15 cellular contexts compared by ENCODE assay signal in genomic region chr1:3692593-3692992, GRCh38. TPM values are rescaled to one million over a fixed set of nuclear protein-coding genes. Genes with fewer than 3 reads are reported as not detected.
A peak's percentile ranks its signal among the peaks of the same experiment; 100 is the strongest.
DNase-seq lines count a peak whose midpoint lies in the region; ATAC-seq lines count a peak whose summit lies in the region.
"Had no signal": no experiment of that assay in that cellular context is flagged by ENCODE, and none has a peak within 500 bp of the region (broad histone marks: within the 10 kb centered on the region; RNA-seq: fewer than 3 reads in every experiment).

No MANE protein-coding gene starts in this region.

- no peaks in the 10 kb centered on the region for H3K9me3 Mint-ChIP-seq in natural killer cell treated with Interleukin-12 subunit alpha and Interleukin-12 subunit beta and Interleukin-15 and Interleukin-18, amount 100 ng/mL, for 72 hours
- H3K9me3 Mint-ChIP-seq: CD4-positive, alpha-beta memory T cell had no signal

- no peaks in the 10 kb centered on the region for H3K36me3 ChIP-seq in BLaER1 treated with 17β-estradiol and CSF1 and Interleukin-3, amounts not matched to agents 10 nM and 100 nM

- peak overlapping the region in 4 of 11 experiments; percentile 2 to 68 (median 42); a peak in 3 of 22 replicates for H3K27ac ChIP-seq in BLaER1 treated with 17β-estradiol and CSF1 and Interleukin-3, amounts not matched to agents 10 nM and 100 nM
- H3K27ac ChIP-seq: HL-60 had no signal

- no peaks in the 10 kb centered on the region for H4K20me1 ChIP-seq in BLaER1 treated with 17β-estradiol and CSF1 and Interleukin-3, amounts not matched to agents 10 nM and 100 nM

- no peak overlapping the region for H3K4me3 Mint-ChIP-seq in natural killer cell treated with Interleukin-12 subunit alpha and Interleukin-12 subunit beta and Interleukin-15 and Interleukin-18, amount 100 ng/mL, for 72 hours
- H3K4me3 Mint-ChIP-seq: CD4-positive, alpha-beta memory T cell had no signal

- peaks cover 0 to 10% (median 6%) of the 10 kb centered on the region in 11 experiments; a peak in 9 of 22 replicates for H3K27me3 ChIP-seq in BLaER1 treated with 17β-estradiol and CSF1 and Interleukin-3, amounts not matched to agents 10 nM and 100 nM

- peak overlapping the region; percentile 31 to 97 (median 91) for H3K4me2 ChIP-seq in BLaER1 treated with 17β-estradiol and CSF1 and Interleukin-3, amounts not matched to agents 10 nM and 100 nM

- H3K27me3 Mint-ChIP-seq in natural killer cell treated with Interleukin-12 subunit alpha and Interleukin-12 subunit beta and Interleukin-15 and Interleukin-18, amount 100 ng/mL, for 72 hours = peaks cover 0 to 3% of the 10 kb centered on the region in 2 donors

- H3K4me3 ChIP-seq in BLaER1 treated with 17β-estradiol and CSF1 and Interleukin-3, amounts not matched to agents 10 nM and 100 nM = no peak overlapping the region
- H3K4me3 ChIP-seq: K562 had no signal

- peaks cover 0 to 5% of the 10 kb centered on the region in 2 donors for H3K4me1 Mint-ChIP-seq in natural killer cell treated with Interleukin-12 subunit alpha and Interleukin-12 subunit beta and Interleukin-15 and Interleukin-18, amount 100 ng/mL, for 72 hours (ENCODE audit: low read depth in 2 of 2)

- H3K36me3 Mint-ChIP-seq in natural killer cell treated with Interleukin-12 subunit alpha and Interleukin-12 subunit beta and Interleukin-15 and Interleukin-18, amount 100 ng/mL, for 72 hours = no peaks in the 10 kb centered on the region
- H3K36me3 Mint-ChIP-seq: CD4-positive, alpha-beta memory T cell had no signal

- no peak overlapping the region for H3K27ac Mint-ChIP-seq in natural killer cell treated with Interleukin-12 subunit alpha and Interleukin-12 subunit beta and Interleukin-15 and Interleukin-18, amount 100 ng/mL, for 72 hours
- H3K27ac Mint-ChIP-seq: CD4-positive, alpha-beta memory T cell had no signal

- no peak for ATAC-seq in natural killer cell treated with Interleukin-12 subunit alpha and Interleukin-12 subunit beta and Interleukin-15 and Interleukin-18, amount 100 ng/mL, for 72 hours
- ATAC-seq in HG03097 (IDR thresholded peaks at IDR 0.05; ENCODE audit: low FRiP score, unreplicated experiment) (no peak), GM21786 (IDR thresholded peaks at IDR 0.05; ENCODE audit: unreplicated experiment) (no peak)
- ATAC-seq: K562 had no signal

- no peaks in the 10 kb centered on the region for H3K9me3 ChIP-seq in BLaER1 treated with 17β-estradiol and CSF1 and Interleukin-3, amounts not matched to agents 10 nM and 100 nM (replicated peaks in 1 of 11)

- H3K9ac ChIP-seq in BLaER1 treated with 17β-estradiol and CSF1 and Interleukin-3, amounts not matched to agents 10 nM and 100 nM = peak overlapping the region in 3 of 11 experiments; percentile 1 to 15 (median 5); a peak in 2 of 22 replicates

- H3K4me1 ChIP-seq in BLaER1 treated with 17β-estradiol and CSF1 and Interleukin-3, amounts not matched to agents 10 nM and 100 nM = peaks cover 34 to 81% (median 79%) of the 10 kb centered on the region in 10 experiments

- DNase-seq in NCI-H1105 (lab: John Stamatoyannopoulos, UW) (peak; percentile 53), NCI-H524 treated with DMSO at 0.1 percent for 48 hours (lab: John Stamatoyannopoulos, UW) (peak; percentile 24), myocyte (ENCODE audit: low read depth) (peak; percentile 33)
- DNase-seq in natural killer cell treated with Interleukin-12 subunit alpha and Interleukin-12 subunit beta and Interleukin-15 and Interleukin-18, amount 100 ng/mL, for 72 hours (ENCODE audit: low spot score) = no peak
- DNase-seq: NCI-H1930, NCI-H446 treated with DMSO at 0.1 percent for 48 hours, SW 1271 had no signal

RNA-seq across cellular contexts. Expression of gene TP73, which starts 40.3 kb away (rescaled TPM):
- 1.3 and 2.2 TPM in 2 replicates for total RNA-seq in myocyte
- 0.39 TPM for polyA plus RNA-seq in myocyte (2012)
- 1 to 10 TPM; 1.5 to 5.7 TPM for total RNA-seq in natural killer cell treated with Interleukin-12 subunit alpha and Interleukin-12 subunit beta and Interleukin-15 and Interleukin-18, amount 100 ng/mL, for 72 hours

RNA-seq across cellular contexts. Expression of gene WRAP73, which starts 42.7 kb away (rescaled TPM):
- total RNA-seq in myocyte = 25.8 and 29.0 TPM in 2 replicates
- 22.3 TPM for polyA plus RNA-seq in myocyte (2012)
- 10 to 100 TPM; 27.6 to 51.3 TPM for total RNA-seq in natural killer cell treated with Interleukin-12 subunit alpha and Interleukin-12 subunit beta and Interleukin-15 and Interleukin-18, amount 100 ng/mL, for 72 hours

RNA-seq across cellular contexts. Expression of gene CCDC27, which starts 59.7 kb away (rescaled TPM):
- total RNA-seq in myocyte = not detected in 2 replicates
- polyA plus RNA-seq in myocyte (2012) = not detected
- not detected for total RNA-seq in natural killer cell treated with Interleukin-12 subunit alpha and Interleukin-12 subunit beta and Interleukin-15 and Interleukin-18, amount 100 ng/mL, for 72 hours
- total RNA-seq: A673; CD4-positive, alpha-beta memory T cell; H1 had no signal
- polyA plus RNA-seq: CD4-positive, alpha-beta memory T cell had no signal
